1 cellular context compared by ENCODE assay signal in the genomic region with DNA sequence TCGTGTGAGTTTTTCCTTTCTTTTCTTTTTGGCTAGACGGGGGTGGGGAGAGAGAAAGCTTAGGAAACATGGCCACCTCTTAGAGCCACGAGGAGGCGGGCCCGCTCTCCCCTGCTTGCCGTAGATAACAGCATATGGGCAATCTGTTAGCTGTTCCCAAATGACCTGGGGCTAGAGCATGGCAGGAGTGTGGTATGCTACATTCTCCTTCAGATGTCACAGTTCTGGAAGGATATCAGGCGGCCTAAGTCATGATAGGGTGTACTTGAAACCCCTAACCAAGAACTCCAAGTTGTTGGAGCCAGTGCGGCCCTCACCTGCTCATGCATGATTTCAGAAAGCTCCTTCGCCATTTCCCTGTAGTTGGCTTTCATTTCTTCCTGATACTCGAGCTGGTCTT.
TF ChIP-seq lines count a peak whose summit lies in the region.

No MANE protein-coding gene starts in this region.

TF ChIP-seq in K562, 482 proteins besides CTCF, POLR2A, EP300 and RAD21 (continued from another document and continues in another):
- TF ChIP-seq MTF1 (CRISPR knock-in tag; IDR thresholded peaks at IDR 0.05; ENCODE audit: borderline replicate concordance) (no peak), CBX8 (IDR thresholded peaks at IDR 0.05; ENCODE audit: borderline replicate concordance, extremely low read depth, low read depth, low read length, poor library complexity, severe bottlenecking) (no peak), RFX5 (IDR thresholded peaks at IDR 0.05; ENCODE audit: low read depth, low read length) (no peak), HDGF (IDR thresholded peaks at IDR 0.05) (no peak), PHF20 (IDR thresholded peaks at IDR 0.05; ENCODE audit: partially characterized antibody) (no peak), KDM1A (IDR thresholded peaks at IDR 0.05) (no peak), YY1 (IDR thresholded peaks at IDR 0.05; ENCODE audit: borderline replicate concordance in 1 of 3, control insufficient read depth in 1 of 3, extremely low read depth in 1 of 3, insufficient read depth in 3 of 3, insufficient read length in 1 of 3, insufficient replicate concordance in 2 of 3, low read depth in 1 of 3, low read length in 2 of 3) (peak in 2 of 3 experiments; percentile 65 to 85), RBM17 (IDR thresholded peaks at IDR 0.05; ENCODE audit: borderline replicate concordance, low read depth, low read length) (no peak), NBN (IDR thresholded peaks at IDR 0.05; ENCODE audit: low read depth) (no peak), SUPT5H (IDR thresholded peaks at IDR 0.05) (no peak), NCOA4 (IDR thresholded peaks at IDR 0.05; ENCODE audit: partially characterized antibody) (no peak), PTRF (tag; IDR thresholded peaks at IDR 0.05) (no peak), SRSF3 (IDR thresholded peaks at IDR 0.05; ENCODE audit: insufficient read depth, low read length) (no peak), RFX7 (CRISPR knock-in tag; IDR thresholded peaks at IDR 0.05) (no peak), RB1 (IDR thresholded peaks at IDR 0.05; ENCODE audit: low read depth) (0 out of 2 replicates have a peak, but pooled peaks have one; percentile 26), NR4A1 (CRISPR knock-in tag; IDR thresholded peaks at IDR 0.05) (no peak), NR4A1 (tag; IDR thresholded peaks at IDR 0.05) (no peak), MCM7 (IDR thresholded peaks at IDR 0.05) (no peak), FOXJ2 (tag; IDR thresholded peaks at IDR 0.05) (no peak), ARHGAP35 (IDR thresholded peaks at IDR 0.05; ENCODE audit: partially characterized antibody) (no peak), BRD9 (IDR thresholded peaks at IDR 0.05; ENCODE audit: low read depth, partially characterized antibody) (no peak), TCF7 (IDR thresholded peaks at IDR 0.05; ENCODE audit: borderline replicate concordance) (no peak), ZNF121 (CRISPR knock-in tag; conservative IDR thresholded peaks at IDR 0.05) (no peak), CBX2 (IDR thresholded peaks at IDR 0.05; ENCODE audit: insufficient read depth, low read length, poor library complexity, severe bottlenecking) (no peak), ZNF586 (CRISPR knock-in tag; conservative IDR thresholded peaks at IDR 0.05) (no peak), BCOR (IDR thresholded peaks at IDR 0.05) (no peak), CCAR2 (IDR thresholded peaks at IDR 0.05; ENCODE audit: low read depth, low read length) (no peak), NFRKB (IDR thresholded peaks at IDR 0.05; ENCODE audit: low read depth) (no peak), ZFP1 (CRISPR knock-in tag; IDR thresholded peaks at IDR 0.05) (no peak), CREM (IDR thresholded peaks at IDR 0.05; ENCODE audit: low read depth) (no peak), SREBF2 (CRISPR knock-in tag; IDR thresholded peaks at IDR 0.05) (no peak), ZNF696 (CRISPR knock-in tag; conservative IDR thresholded peaks at IDR 0.05) (no peak), COPS2 (conservative IDR thresholded peaks at IDR 0.05) (no peak), ETS2 (tag; IDR thresholded peaks at IDR 0.05; ENCODE audit: borderline replicate concordance, poor library complexity, severe bottlenecking) (no peak), TOE1 (IDR thresholded peaks at IDR 0.05; ENCODE audit: borderline replicate concordance) (no peak), TOE1 (CRISPR knock-in tag; IDR thresholded peaks at IDR 0.05; ENCODE audit: borderline replicate concordance, low read depth) (no peak), MEF2A (IDR thresholded peaks at IDR 0.05; ENCODE audit: control insufficient read depth, low read depth, low read length) (no peak), MTA2 (IDR thresholded peaks at IDR 0.05; ENCODE audit: low read depth) (peak; percentile 38; the same call in 1 of the 2 replicates), ADNP (tag; IDR thresholded peaks at IDR 0.05) (no peak), JUND (IDR thresholded peaks at IDR 0.05; ENCODE audit: borderline replicate concordance, low read depth, low read length) (no peak; the same call in 1 of the 2 replicates), JUND (tag; IDR thresholded peaks at IDR 0.05; ENCODE audit: borderline replicate concordance, low read depth, low read length) (no peak; the same call in 2 of the 3 replicates), SMARCE1 (IDR thresholded peaks at IDR 0.05) (no peak)
- TF ChIP-seq, protein P1, sequence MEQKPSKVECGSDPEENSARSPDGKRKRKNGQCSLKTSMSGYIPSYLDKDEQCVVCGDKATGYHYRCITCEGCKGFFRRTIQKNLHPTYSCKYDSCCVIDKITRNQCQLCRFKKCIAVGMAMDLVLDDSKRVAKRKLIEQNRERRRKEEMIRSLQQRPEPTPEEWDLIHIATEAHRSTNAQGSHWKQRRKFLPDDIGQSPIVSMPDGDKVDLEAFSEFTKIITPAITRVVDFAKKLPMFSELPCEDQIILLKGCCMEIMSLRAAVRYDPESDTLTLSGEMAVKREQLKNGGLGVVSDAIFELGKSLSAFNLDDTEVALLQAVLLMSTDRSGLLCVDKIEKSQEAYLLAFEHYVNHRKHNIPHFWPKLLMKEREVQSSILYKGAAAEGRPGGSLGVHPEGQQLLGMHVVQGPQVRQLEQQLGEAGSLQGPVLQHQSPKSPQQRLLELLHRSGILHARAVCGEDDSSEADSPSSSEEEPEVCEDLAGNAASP (IDR thresholded peaks at IDR 0.05): peak; percentile 61
- TF ChIP-seq, protein P2, sequence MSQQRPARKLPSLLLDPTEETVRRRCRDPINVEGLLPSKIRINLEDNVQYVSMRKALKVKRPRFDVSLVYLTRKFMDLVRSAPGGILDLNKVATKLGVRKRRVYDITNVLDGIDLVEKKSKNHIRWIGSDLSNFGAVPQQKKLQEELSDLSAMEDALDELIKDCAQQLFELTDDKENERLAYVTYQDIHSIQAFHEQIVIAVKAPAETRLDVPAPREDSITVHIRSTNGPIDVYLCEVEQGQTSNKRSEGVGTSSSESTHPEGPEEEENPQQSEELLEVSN (IDR thresholded peaks at IDR 0.05; ENCODE audit: borderline replicate concordance in 1 of 2, extremely low read depth in 1 of 2, insufficient read depth in 1 of 2, insufficient read length in 1 of 2, low read depth in 1 of 2, low read length in 1 of 2, poor library complexity in 1 of 2, severe bottlenecking in 1 of 2): peak; percentile 69 to 88
- TF ChIP-seq, protein P3, sequence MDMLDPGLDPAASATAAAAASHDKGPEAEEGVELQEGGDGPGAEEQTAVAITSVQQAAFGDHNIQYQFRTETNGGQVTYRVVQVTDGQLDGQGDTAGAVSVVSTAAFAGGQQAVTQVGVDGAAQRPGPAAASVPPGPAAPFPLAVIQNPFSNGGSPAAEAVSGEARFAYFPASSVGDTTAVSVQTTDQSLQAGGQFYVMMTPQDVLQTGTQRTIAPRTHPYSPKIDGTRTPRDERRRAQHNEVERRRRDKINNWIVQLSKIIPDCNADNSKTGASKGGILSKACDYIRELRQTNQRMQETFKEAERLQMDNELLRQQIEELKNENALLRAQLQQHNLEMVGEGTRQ (CRISPR knock-in tag; IDR thresholded peaks at IDR 0.05): no peak
- TF ChIP-seq, protein P4, sequence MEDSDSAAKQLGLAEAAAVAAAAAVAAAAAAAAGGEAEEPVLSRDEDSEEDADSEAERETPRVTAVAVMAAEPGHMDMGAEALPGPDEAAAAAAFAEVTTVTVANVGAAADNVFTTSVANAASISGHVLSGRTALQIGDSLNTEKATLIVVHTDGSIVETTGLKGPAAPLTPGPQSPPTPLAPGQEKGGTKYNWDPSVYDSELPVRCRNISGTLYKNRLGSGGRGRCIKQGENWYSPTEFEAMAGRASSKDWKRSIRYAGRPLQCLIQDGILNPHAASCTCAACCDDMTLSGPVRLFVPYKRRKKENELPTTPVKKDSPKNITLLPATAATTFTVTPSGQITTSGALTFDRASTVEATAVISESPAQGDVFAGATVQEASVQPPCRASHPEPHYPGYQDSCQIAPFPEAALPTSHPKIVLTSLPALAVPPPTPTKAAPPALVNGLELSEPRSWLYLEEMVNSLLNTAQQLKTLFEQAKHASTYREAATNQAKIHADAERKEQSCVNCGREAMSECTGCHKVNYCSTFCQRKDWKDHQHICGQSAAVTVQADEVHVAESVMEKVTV (CRISPR knock-in tag; IDR thresholded peaks at IDR 0.05): no peak
- TF ChIP-seq, protein P5, sequence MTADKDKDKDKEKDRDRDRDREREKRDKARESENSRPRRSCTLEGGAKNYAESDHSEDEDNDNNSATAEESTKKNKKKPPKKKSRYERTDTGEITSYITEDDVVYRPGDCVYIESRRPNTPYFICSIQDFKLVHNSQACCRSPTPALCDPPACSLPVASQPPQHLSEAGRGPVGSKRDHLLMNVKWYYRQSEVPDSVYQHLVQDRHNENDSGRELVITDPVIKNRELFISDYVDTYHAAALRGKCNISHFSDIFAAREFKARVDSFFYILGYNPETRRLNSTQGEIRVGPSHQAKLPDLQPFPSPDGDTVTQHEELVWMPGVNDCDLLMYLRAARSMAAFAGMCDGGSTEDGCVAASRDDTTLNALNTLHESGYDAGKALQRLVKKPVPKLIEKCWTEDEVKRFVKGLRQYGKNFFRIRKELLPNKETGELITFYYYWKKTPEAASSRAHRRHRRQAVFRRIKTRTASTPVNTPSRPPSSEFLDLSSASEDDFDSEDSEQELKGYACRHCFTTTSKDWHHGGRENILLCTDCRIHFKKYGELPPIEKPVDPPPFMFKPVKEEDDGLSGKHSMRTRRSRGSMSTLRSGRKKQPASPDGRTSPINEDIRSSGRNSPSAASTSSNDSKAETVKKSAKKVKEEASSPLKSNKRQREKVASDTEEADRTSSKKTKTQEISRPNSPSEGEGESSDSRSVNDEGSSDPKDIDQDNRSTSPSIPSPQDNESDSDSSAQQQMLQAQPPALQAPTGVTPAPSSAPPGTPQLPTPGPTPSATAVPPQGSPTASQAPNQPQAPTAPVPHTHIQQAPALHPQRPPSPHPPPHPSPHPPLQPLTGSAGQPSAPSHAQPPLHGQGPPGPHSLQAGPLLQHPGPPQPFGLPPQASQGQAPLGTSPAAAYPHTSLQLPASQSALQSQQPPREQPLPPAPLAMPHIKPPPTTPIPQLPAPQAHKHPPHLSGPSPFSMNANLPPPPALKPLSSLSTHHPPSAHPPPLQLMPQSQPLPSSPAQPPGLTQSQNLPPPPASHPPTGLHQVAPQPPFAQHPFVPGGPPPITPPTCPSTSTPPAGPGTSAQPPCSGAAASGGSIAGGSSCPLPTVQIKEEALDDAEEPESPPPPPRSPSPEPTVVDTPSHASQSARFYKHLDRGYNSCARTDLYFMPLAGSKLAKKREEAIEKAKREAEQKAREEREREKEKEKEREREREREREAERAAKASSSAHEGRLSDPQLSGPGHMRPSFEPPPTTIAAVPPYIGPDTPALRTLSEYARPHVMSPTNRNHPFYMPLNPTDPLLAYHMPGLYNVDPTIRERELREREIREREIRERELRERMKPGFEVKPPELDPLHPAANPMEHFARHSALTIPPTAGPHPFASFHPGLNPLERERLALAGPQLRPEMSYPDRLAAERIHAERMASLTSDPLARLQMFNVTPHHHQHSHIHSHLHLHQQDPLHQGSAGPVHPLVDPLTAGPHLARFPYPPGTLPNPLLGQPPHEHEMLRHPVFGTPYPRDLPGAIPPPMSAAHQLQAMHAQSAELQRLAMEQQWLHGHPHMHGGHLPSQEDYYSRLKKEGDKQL (CRISPR knock-in tag; IDR thresholded peaks at IDR 0.05; ENCODE audit: borderline replicate concordance): no peak
- TF ChIP-seq, protein P6, sequence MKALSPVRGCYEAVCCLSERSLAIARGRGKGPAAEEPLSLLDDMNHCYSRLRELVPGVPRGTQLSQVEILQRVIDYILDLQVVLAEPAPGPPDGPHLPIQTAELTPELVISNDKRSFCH (CRISPR knock-in tag; IDR thresholded peaks at IDR 0.05): no peak
- TF ChIP-seq, protein P6 (tag; IDR thresholded peaks at IDR 0.05): no peak
- TF ChIP-seq, protein P7, sequence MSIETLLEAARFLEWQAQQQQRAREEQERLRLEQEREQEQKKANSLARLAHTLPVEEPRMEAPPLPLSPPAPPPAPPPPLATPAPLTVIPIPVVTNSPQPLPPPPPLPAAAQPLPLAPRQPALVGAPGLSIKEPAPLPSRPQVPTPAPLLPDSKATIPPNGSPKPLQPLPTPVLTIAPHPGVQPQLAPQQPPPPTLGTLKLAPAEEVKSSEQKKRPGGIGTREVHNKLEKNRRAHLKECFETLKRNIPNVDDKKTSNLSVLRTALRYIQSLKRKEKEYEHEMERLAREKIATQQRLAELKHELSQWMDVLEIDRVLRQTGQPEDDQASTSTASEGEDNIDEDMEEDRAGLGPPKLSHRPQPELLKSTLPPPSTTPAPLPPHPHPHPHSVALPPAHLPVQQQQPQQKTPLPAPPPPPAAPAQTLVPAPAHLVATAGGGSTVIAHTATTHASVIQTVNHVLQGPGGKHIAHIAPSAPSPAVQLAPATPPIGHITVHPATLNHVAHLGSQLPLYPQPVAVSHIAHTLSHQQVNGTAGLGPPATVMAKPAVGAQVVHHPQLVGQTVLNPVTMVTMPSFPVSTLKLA (conservative IDR thresholded peaks at IDR 0.05): peak; percentile 36 to 65; a peak in 2 of 4 replicates
- TF ChIP-seq, protein P8, sequence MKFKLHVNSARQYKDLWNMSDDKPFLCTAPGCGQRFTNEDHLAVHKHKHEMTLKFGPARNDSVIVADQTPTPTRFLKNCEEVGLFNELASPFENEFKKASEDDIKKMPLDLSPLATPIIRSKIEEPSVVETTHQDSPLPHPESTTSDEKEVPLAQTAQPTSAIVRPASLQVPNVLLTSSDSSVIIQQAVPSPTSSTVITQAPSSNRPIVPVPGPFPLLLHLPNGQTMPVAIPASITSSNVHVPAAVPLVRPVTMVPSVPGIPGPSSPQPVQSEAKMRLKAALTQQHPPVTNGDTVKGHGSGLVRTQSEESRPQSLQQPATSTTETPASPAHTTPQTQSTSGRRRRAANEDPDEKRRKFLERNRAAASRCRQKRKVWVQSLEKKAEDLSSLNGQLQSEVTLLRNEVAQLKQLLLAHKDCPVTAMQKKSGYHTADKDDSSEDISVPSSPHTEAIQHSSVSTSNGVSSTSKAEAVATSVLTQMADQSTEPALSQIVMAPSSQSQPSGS (CRISPR knock-in tag; IDR thresholded peaks at IDR 0.05): no peak
- TF ChIP-seq, protein P9, sequence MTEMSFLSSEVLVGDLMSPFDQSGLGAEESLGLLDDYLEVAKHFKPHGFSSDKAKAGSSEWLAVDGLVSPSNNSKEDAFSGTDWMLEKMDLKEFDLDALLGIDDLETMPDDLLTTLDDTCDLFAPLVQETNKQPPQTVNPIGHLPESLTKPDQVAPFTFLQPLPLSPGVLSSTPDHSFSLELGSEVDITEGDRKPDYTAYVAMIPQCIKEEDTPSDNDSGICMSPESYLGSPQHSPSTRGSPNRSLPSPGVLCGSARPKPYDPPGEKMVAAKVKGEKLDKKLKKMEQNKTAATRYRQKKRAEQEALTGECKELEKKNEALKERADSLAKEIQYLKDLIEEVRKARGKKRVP (CRISPR knock-in tag; IDR thresholded peaks at IDR 0.05): no peak
- TF ChIP-seq, protein P10, sequence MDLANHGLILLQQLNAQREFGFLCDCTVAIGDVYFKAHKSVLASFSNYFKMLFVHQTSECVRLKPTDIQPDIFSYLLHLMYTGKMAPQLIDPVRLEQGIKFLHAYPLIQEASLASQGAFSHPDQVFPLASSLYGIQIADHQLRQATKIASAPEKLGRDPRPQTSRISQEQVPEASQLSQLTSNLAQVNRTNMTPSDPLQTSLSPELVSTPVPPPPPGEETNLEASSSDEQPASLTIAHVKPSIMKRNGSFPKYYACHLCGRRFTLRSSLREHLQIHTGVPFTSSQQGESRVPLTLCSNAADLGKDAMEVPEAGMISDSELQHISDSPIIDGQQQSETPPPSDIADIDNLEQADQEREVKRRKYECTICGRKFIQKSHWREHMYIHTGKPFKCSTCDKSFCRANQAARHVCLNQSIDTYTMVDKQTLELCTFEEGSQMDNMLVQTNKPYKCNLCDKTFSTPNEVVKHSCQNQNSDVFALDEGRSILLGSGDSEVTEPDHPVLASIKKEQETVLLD (IDR thresholded peaks at IDR 0.05): no peak
